ENCODE assay signal across 9 cellular contexts in the genomic region with DNA sequence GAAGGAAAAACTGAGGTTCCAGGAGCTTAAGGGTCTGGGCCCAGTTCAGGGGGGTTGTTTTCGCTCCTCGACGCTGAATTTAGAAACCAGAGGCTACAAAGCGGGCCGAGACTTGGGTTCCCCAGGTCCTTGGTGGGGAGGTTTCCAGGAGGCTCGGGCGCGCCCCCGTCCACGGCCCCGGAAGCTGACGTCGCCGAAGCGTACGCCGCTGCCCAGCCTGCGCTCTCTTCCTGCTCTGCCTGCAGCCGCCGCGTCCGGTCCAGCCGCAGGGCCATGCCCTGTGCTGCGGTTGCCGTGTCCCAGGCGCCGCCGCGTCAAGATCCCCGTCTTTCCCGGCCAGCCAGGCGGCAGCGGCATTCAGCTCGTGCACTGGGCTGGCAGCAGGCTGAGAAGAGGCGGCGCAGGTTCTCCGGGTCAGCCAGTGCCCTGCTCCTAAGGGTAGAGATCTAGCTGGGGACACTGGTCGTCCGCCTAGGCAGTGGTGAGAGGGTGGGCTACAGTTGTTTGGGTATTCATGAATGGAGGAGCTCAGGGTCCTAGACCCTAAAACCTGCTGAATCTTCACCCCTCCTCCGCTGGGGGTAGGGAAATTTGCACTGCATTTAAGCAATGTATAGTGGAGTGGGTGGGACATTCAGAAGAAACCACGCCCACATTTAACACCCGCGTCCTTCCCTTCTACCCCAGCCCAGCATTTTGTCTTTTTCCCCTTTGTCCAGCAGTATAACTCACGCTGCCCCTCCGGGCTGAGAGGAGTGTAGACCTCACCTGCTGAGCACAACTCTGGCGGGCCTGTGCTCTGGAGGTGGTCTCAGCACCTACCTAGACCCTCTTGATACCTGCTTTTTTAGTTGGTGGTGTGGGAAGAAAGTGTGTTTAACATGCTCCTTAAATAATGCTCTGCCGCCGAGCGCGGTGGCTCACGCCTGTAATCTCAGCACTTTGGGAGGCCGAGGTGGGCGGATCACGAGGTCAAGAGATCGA. TPM values are rescaled to one million over a fixed set of nuclear protein-coding genes. Genes with fewer than 3 reads are reported as not detected.
DNase-seq lines count a peak whose midpoint lies in the region; ATAC-seq and TF ChIP-seq lines count a peak whose summit lies in the region.
"Had no signal": no experiment of that assay in that cellular context is flagged by ENCODE, and none has a peak within 500 bp of the region (broad histone marks: within the 10 kb centered on the region; RNA-seq: fewer than 3 reads in every experiment).

No MANE protein-coding gene starts in this region.

- no peaks in the 10 kb centered on the region for H4K20me1 ChIP-seq in fibroblast of lung (ENCODE audit: control insufficient read depth, extremely low read depth, insufficient read depth, low read length)

- H3K4me1 ChIP-seq in fibroblast of lung (ENCODE audit: control insufficient read depth, extremely low read depth, insufficient read depth, low read length), result peaks cover 6% of the 10 kb centered on the region

- DNase-seq in C1 segment of cervical spinal cord (lab: John Stamatoyannopoulos, UW) (peak; percentile 24 to 84 (median 74)), HS-27A (ENCODE audit: low read depth) (peak; percentile 45), fibroblast of lung (ENCODE audit: low read depth in 2 of 2) (peak; percentile 70 to 78), naive B cell (peak; percentile 77)
- DNase-seq in activated T-helper 1 cell treated with anti-CD3 and anti-CD28 coated beads, Interleukin-2, amount 50 U/mL, for 16 hours (ENCODE audit: low read depth in 1 of 2, low spot score in 1 of 2), result peak; percentile 48 to 57
- DNase-seq in stimulated activated CD8-positive, alpha-beta memory T cell treated with anti-CD3 and anti-CD28 coated beads, Interleukin-7, amount 100 ng/mL, for 48 hours (ENCODE audit: extremely low read depth in 1 of 2, low read depth in 1 of 2), result peak; percentile 62 to 69

- H2AFZ ChIP-seq in fibroblast of lung (ENCODE audit: low read length), result peak overlapping the region; percentile 80

- no peaks in the 10 kb centered on the region for H3K9me3 Mint-ChIP-seq in naive B cell

- peak overlapping the region; percentile 85 to 100 (median 96) for H3K4me3 Mint-ChIP-seq in naive B cell

- H3K27me3 ChIP-seq in fibroblast of lung (ENCODE audit: control insufficient read depth, insufficient read depth, low read length), result no peaks in the 10 kb centered on the region

- H3K4me2 ChIP-seq in fibroblast of lung (ENCODE audit: extremely low read depth, insufficient read depth, low read length), result peak overlapping the region; percentile 74

- peak overlapping the region; percentile 97 for H3K9ac ChIP-seq in fibroblast of lung (ENCODE audit: insufficient read depth, low read length)

- peak overlapping the region; percentile 99 to 100 (median 100) for H3K27ac Mint-ChIP-seq in naive B cell

- peaks cover 31% of the 10 kb centered on the region for H3K79me2 ChIP-seq in fibroblast of lung (ENCODE audit: control insufficient read depth, insufficient read depth, low read length)

- ATAC-seq in GM19395 (IDR thresholded peaks at IDR 0.05; ENCODE audit: unreplicated experiment) (peak; percentile 56), naive B cell (ENCODE audit: low read depth in 2 of 2) (peak; percentile 55 to 61)

- no peaks in the 10 kb centered on the region for H3K9me3 ChIP-seq in fibroblast of lung (ENCODE audit: control insufficient read depth, insufficient read depth, low read depth, low read length)

- peaks cover 45 to 59% (median 53%) of the 10 kb centered on the region in 3 donors for H3K4me1 Mint-ChIP-seq in naive B cell

- peak overlapping the region; percentile 68 to 93 (median 86) for H3K4me3 ChIP-seq in fibroblast of lung (replicated peaks in 1 of 4; ENCODE audit: control extremely low read depth in 1 of 4, insufficient read depth in 1 of 4, low read depth in 3 of 4, low read length in 4 of 4)

- no peak for TF ChIP-seq CTCF in fibroblast of lung (conservative IDR thresholded peaks at IDR 0.05 in 1 of 2, IDR thresholded peaks at IDR 0.05 in 1 of 2; ENCODE audit: low read depth in 1 of 2, low read length in 2 of 2)

- no peaks in the 10 kb centered on the region for H3K36me3 Mint-ChIP-seq in naive B cell

- H3K27me3 Mint-ChIP-seq in naive B cell, result no peaks in the 10 kb centered on the region

- peak overlapping the region; percentile 92 for H3K27ac ChIP-seq in fibroblast of lung (ENCODE audit: insufficient read depth, low read length)
- H3K27ac ChIP-seq: SK-N-MC had no signal

- H3K36me3 ChIP-seq in fibroblast of lung (ENCODE audit: control insufficient read depth, insufficient read depth, low read length), result no peaks in the 10 kb centered on the region

TF ChIP-seq in PFSK-1, 5 proteins besides CTCF, POLR2A, EP300 and RAD21:
- TF ChIP-seq TAF1 (IDR thresholded peaks at IDR 0.05; ENCODE audit: borderline replicate concordance, insufficient read depth, low read length) (peak; percentile 54; the same call in 1 of the 2 replicates), POLR2AphosphoS5 (IDR thresholded peaks at IDR 0.05; ENCODE audit: low read depth, low read length) (peak; percentile 69), SIN3A (IDR thresholded peaks at IDR 0.05; ENCODE audit: borderline replicate concordance, insufficient read depth, low read length) (no peak), REST (IDR thresholded peaks at IDR 0.05; ENCODE audit: insufficient read depth in 1 of 2, low read depth in 2 of 2, low read length in 2 of 2) (0 out of 4 replicates have a peak, but pooled peaks of 1 of the 2 experiments have one; percentile 15), FOXP2 (optimal IDR thresholded peaks at IDR 0.05; ENCODE audit: borderline replicate concordance, extremely low read depth, extremely low read length, insufficient read depth) (peak; percentile 73)

RNA-seq across cellular contexts. Expression of gene TRIM26, which starts 1.1 kb away (rescaled TPM):
- 33.7 TPM for polyA plus RNA-seq in PFSK-1 (2012; ENCODE audit: insufficient read length, low read depth)
- 20.5 and 22.5 TPM in 2 replicates for total RNA-seq in fibroblast of lung
- polyA plus RNA-seq in fibroblast of lung, result 18.8 and 26.0 TPM in 2 replicates
- polyA plus RNA-seq in fibroblast of lung (2012), result 23.6 and 28.7 TPM in 2 replicates
- polyA minus RNA-seq in fibroblast of lung (ENCODE audit: low replicate concordance), result 53.6 and 61.8 TPM in 2 replicates
- polyA plus RNA-seq in naive B cell (ENCODE audit: low read depth in 6 of 6), result 10 to 100 TPM; 20.4 to 70.0 (median 48.2) TPM

RNA-seq across cellular contexts. Expression of gene TRIM15, which starts 50.9 kb away (rescaled TPM):
- polyA plus RNA-seq in PFSK-1 (2012; ENCODE audit: insufficient read length, low read depth), result not detected
- not detected in 2 replicates for total RNA-seq in fibroblast of lung
- not detected in 2 replicates for polyA plus RNA-seq in fibroblast of lung
- polyA plus RNA-seq in fibroblast of lung (2012), result not detected in 2 replicates
- polyA minus RNA-seq in fibroblast of lung (ENCODE audit: low replicate concordance), result not detected in 2 replicates
- not detected for polyA plus RNA-seq in naive B cell (ENCODE audit: low read depth in 6 of 6)

RNA-seq across cellular contexts. Expression of gene TRIM10, which starts 53.3 kb away (rescaled TPM):
- not detected for polyA plus RNA-seq in PFSK-1 (2012; ENCODE audit: insufficient read length, low read depth)
- total RNA-seq in fibroblast of lung, result not detected in 2 replicates
- polyA plus RNA-seq in fibroblast of lung, result not detected in 2 replicates
- not detected in 2 replicates for polyA plus RNA-seq in fibroblast of lung (2012)
- polyA minus RNA-seq in fibroblast of lung (ENCODE audit: low replicate concordance), result not detected in 2 replicates
- under 1 TPM in 1 of 6 donors, not detected in 5; 0.18 TPM for polyA plus RNA-seq in naive B cell (ENCODE audit: low read depth in 6 of 6)

Comparison
In these comparisons a context has a peak if more than half of its experiments do, and no peak if none do; other contexts are left out.
1. Peak in every context shown above with its lines: DNase-seq, ATAC-seq, H3K4me3 ChIP-seq and H3K27ac ChIP-seq.